19 cellular contexts compared by ENCODE assay signal in genomic region chr15:56965614-56966013, GRCh38. TPM values are rescaled to one million over a fixed set of nuclear protein-coding genes. Genes with fewer than 3 reads are reported as not detected.
DNase-seq lines count a peak whose midpoint lies in the region; ATAC-seq, FAIRE-seq and TF ChIP-seq lines count a peak whose summit lies in the region.
"Had no signal": no experiment of that assay in that cellular context is flagged by ENCODE, and none has a peak within 500 bp of the region (broad histone marks: within the 10 kb centered on the region; RNA-seq: fewer than 3 reads in every experiment).

No MANE protein-coding gene starts in this region.

- DNase-seq in DMS53 (lab: John Stamatoyannopoulos, UW) (peak; percentile 52), SW480 (ENCODE audit: low spot score) (peak; percentile 4), left lobe of liver (ENCODE audit: low spot score) (no peak), small intestine (peak; percentile 56), T-helper 9 cell (no peak), NCI-H446 treated with DMSO at 0.1 percent for 48 hours (lab: John Stamatoyannopoulos, UW) (no peak), left ventricle myocardium inferior (no peak)
- DNase-seq: BE2C; Caco-2; CD8-positive, alpha-beta T cell; DMS79; EL had no signal

- H3K27me3 ChIP-seq in small intestine (ENCODE audit: control insufficient read depth in 2 of 2, insufficient read depth in 2 of 2, low read length in 2 of 2) (no peaks in the 10 kb centered on the region), left ventricle myocardium inferior (ENCODE audit: low read depth) (no peaks in the 10 kb centered on the region)
- H3K27me3 ChIP-seq: BE2C had no signal

- WGBS in small intestine, 3 donors = 18 to 58% (median 27%) methylated on average over 1 of the region's 1 CpG

- H3K4me1 ChIP-seq in small intestine (ENCODE audit: control insufficient read depth in 2 of 2, insufficient read depth in 1 of 2, low read depth in 1 of 2, low read length in 1 of 2) = peaks cover 3 to 16% of the 10 kb centered on the region in 2 donors
- peaks cover 71% of the 10 kb centered on the region for H3K4me1 ChIP-seq in left ventricle myocardium inferior

- H3K27ac ChIP-seq in small intestine (ENCODE audit: low read depth in 1 of 2, low read length in 1 of 2) (no peak overlapping the region), left ventricle myocardium inferior (replicated peaks) (no peak overlapping the region)
- H3K27ac ChIP-seq: C4-2B had no signal

- no peak for TF ChIP-seq CTCF in left ventricle myocardium inferior (IDR thresholded peaks at IDR 0.05; ENCODE audit: borderline replicate concordance)

- H3K9me3 ChIP-seq in small intestine (ENCODE audit: control insufficient read depth, low read depth) (no peaks in the 10 kb centered on the region), left ventricle myocardium inferior (replicated peaks) (no peaks in the 10 kb centered on the region)
- H3K9me3 ChIP-seq: BE2C, Caco-2, HAP-1 had no signal

- ATAC-seq in left lobe of liver = peak; percentile 41
- ATAC-seq: CD8-positive, alpha-beta T cell; K562 had no signal

- H3K4me3 ChIP-seq in small intestine (ENCODE audit: low read depth in 1 of 2, low read length in 2 of 2) (no peak overlapping the region), left ventricle myocardium inferior (no peak overlapping the region)
- H3K4me3 ChIP-seq: HAP-1, K562 had no signal

- H3K36me3 ChIP-seq in small intestine (ENCODE audit: control insufficient read depth in 2 of 2, insufficient read depth in 2 of 2, low read length in 2 of 2) = no peaks in the 10 kb centered on the region
- no peaks in the 10 kb centered on the region for H3K36me3 ChIP-seq in left ventricle myocardium inferior
- H3K36me3 ChIP-seq: BE2C, HAP-1 had no signal

- no peak for FAIRE-seq in small intestine (lab: Jason Lieb, UNC)
- FAIRE-seq: G401.6, GM12891, GM19239, H1, K562 had no signal

- intact Hi-C loops in left ventricle myocardium inferior (cut with micrococcal nuclease) = no loop called here

RNA-seq across cellular contexts. Expression of gene TCF12, which starts 47.2 kb away (rescaled TPM):
- 29.8 TPM for total RNA-seq in left lobe of liver
- polyA plus RNA-seq in small intestine = 10 to 100 TPM; 15.4 to 20.9 (median 16.1) TPM
- total RNA-seq in left ventricle myocardium inferior = 52.1 TPM

Comparison
In these comparisons a context has a peak if more than half of its experiments do, and no peak if none do; other contexts are left out.
1. DNase-seq: peak in DMS53 (single experiment), SW480 (single experiment) and small intestine (single experiment); none in left lobe of liver (single experiment), T-helper 9 cell (single experiment), NCI-H446 treated with DMSO at 0.1 percent for 48 hours (single experiment) and left ventricle myocardium inferior (single experiment).